ENCODE assay signal across 11 cellular contexts in the genomic region with DNA sequence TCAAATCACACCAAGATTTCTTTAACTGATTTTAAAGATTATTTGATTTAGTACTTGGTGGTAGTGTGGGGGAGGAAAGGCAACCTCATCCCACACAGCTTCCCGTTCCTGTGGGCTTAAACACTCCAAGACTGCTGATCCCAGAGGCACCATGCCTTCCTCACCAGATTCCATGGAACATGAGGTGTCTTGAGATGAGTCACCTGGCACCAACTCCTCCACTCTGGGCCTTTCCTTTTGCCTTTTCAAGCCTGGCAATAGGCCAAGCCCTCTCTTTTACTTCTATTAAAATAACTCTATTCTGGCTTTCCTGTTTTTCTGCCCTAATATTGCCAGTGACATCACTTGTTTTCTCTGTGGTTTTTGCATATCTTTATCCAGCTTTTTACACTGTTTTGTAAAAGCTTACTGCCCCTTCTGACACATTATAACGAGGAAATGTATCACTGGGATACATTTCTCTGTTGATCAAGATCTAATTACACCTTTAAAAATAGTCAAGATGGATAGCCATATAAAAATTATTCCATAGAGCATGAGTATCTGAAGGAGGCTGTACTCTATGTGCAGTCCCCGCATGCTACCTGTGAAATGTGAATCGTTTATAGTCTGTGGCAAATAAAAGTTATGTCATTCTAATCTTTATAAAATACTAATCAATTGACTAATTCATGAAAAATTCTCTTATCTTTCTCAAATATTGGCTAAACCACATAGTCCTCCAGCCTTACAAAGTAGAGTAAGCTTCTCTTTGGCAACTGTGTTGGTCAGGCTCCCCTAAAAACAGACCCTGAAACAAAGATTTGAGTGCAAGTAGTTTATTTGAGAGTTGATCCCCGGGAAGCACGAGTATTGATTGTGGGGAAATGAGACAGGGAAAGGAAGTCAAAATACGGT.
DNase-seq lines count a peak whose midpoint lies in the region; ATAC-seq and TF ChIP-seq lines count a peak whose summit lies in the region.
"Had no signal": no experiment of that assay in that cellular context is flagged by ENCODE, and none has a peak within 500 bp of the region (broad histone marks: within the 10 kb centered on the region; RNA-seq: fewer than 3 reads in every experiment).

No MANE protein-coding gene starts in this region.

- H3K4me2 ChIP-seq in mesenchymal stem cell (ENCODE audit: low read length, poor library complexity, severe bottlenecking) = no peak overlapping the region

- H2AFZ ChIP-seq in mesenchymal stem cell (ENCODE audit: low read depth, low read length) = no peak overlapping the region

- H4K91ac ChIP-seq in mesenchymal stem cell (ENCODE audit: low read length) = no peak overlapping the region

- H3K18ac ChIP-seq in mesenchymal stem cell (ENCODE audit: low read depth in 1 of 2, low read length in 2 of 2) = no peak overlapping the region

- peak overlapping the region; percentile 42 for H3K9ac ChIP-seq in mesenchymal stem cell (ENCODE audit: low read length)

- 74% methylated on average over 4 of the region's 7 CpGs for WGBS in mesenchymal stem cell

- no peak overlapping the region for H2BK5ac ChIP-seq in mesenchymal stem cell (ENCODE audit: low read depth, low read length, poor library complexity, severe bottlenecking)

- H2BK12ac ChIP-seq in mesenchymal stem cell (ENCODE audit: low read length in 2 of 2) = no peak overlapping the region

- H3K9me3 ChIP-seq in mesenchymal stem cell (ENCODE audit: control insufficient read depth, low read length) = no peaks in the 10 kb centered on the region

- no peak for ATAC-seq in GM21529 (IDR thresholded peaks at IDR 0.05; ENCODE audit: unreplicated experiment)
- ATAC-seq: naive thymus-derived CD8-positive, alpha-beta T cell had no signal

- H2BK120ac ChIP-seq in mesenchymal stem cell (ENCODE audit: low read depth, low read length) = no peak overlapping the region

- no peaks in the 10 kb centered on the region for H3K79me1 ChIP-seq in mesenchymal stem cell (replicated peaks; ENCODE audit: low read length, poor library complexity, severe bottlenecking)

- H4K8ac ChIP-seq in mesenchymal stem cell (ENCODE audit: low read length) = no peak overlapping the region

- no peak overlapping the region for H2BK15ac ChIP-seq in mesenchymal stem cell (ENCODE audit: low read depth, poor library complexity, severe bottlenecking)

- H3K23ac ChIP-seq in mesenchymal stem cell (ENCODE audit: low read length in 2 of 2) = no peak overlapping the region

- H3K14ac ChIP-seq in mesenchymal stem cell (ENCODE audit: low read length in 2 of 2) = no peak overlapping the region

- H3K4me3 ChIP-seq in AG09309 (ENCODE audit: control insufficient read depth, low read depth, low read length) (no peak overlapping the region), mesenchymal stem cell (ENCODE audit: insufficient read depth in 1 of 2, low read depth in 1 of 2, low read length in 2 of 2) (no peak overlapping the region)

- DNase-seq in AG09309 (ENCODE audit: low read depth) = peak; percentile 83
- peak; percentile 98 for DNase-seq in LHCN-M2 (ENCODE audit: low read depth)
- peak; percentile 55 for DNase-seq in cerebellum (ENCODE audit: low spot score)
- DNase-seq in mesenchymal stem cell = peak; percentile 72
- DNase-seq in activated CD8-positive, alpha-beta memory T cell treated with anti-CD3 and anti-CD28 coated beads for 24 hours = no peak
- DNase-seq in SKM-1 (lab: John Stamatoyannopoulos, UW; ENCODE audit: unreplicated experiment) = no peak
- DNase-seq in activated effector memory CD4-positive, alpha-beta T cell treated with Interleukin-2 at 50 U/mL for 16 hours = no peak
- DNase-seq: activated naive CD4-positive, alpha-beta T cell treated with Interleukin-2 at 50 U/mL for 16 hours; erythroblast; naive thymus-derived CD8-positive, alpha-beta T cell had no signal

- no peaks in the 10 kb centered on the region for H3K27me3 ChIP-seq in mesenchymal stem cell (ENCODE audit: control insufficient read depth in 1 of 2, insufficient read depth in 1 of 2, low read length in 2 of 2)

- TF ChIP-seq CTCF in AG09309 (IDR thresholded peaks at IDR 0.05; ENCODE audit: control insufficient read depth, insufficient read depth, low read depth, low read length, missing control alignments) = no peak

- H3K27ac ChIP-seq in mesenchymal stem cell (ENCODE audit: low read length, poor library complexity, severe bottlenecking) = peak overlapping the region; percentile 46

- H3K36me3 ChIP-seq in mesenchymal stem cell (ENCODE audit: control insufficient read depth in 1 of 2, insufficient read depth in 2 of 2, low read depth in 1 of 2, low read length in 2 of 2) = no peaks in the 10 kb centered on the region

- H2AK5ac ChIP-seq in mesenchymal stem cell (ENCODE audit: low read length, severe bottlenecking) = no peak overlapping the region

- peaks cover 3% of the 10 kb centered on the region for H3K4me1 ChIP-seq in mesenchymal stem cell (ENCODE audit: control insufficient read depth, insufficient read depth, low read depth, low read length)

- H3K4ac ChIP-seq in mesenchymal stem cell (ENCODE audit: low read depth in 1 of 2, low read length in 2 of 2) = no peak overlapping the region

Comparison
In these comparisons a context has a peak if more than half of its experiments do, and no peak if none do; other contexts are left out.
1. DNase-seq: peak in AG09309 (single experiment), LHCN-M2 (single experiment), cerebellum (single experiment) and mesenchymal stem cell (single experiment); none in activated CD8-positive, alpha-beta memory T cell treated with anti-CD3 and anti-CD28 coated beads for 24 hours (single experiment), SKM-1 (single experiment) and activated effector memory CD4-positive, alpha-beta T cell treated with Interleukin-2 at 50 U/mL for 16 hours (single experiment).